Comparison of ENCODE assay signal across 7 cellular contexts in genomic region chr14:76926521-76927251, GRCh38.
A peak's percentile ranks its signal among the peaks of the same experiment; 100 is the strongest.
DNase-seq lines count a peak whose midpoint lies in the region; ATAC-seq and TF ChIP-seq lines count a peak whose summit lies in the region.

No MANE protein-coding gene starts in this region.

- H3K4me1 Mint-ChIP-seq in activated CD8-positive, alpha-beta T cell treated with anti-CD3 and anti-CD28 coated beads for 36 hours (ENCODE audit: low read depth): peaks cover 70% of the 10 kb centered on the region

- intact Hi-C loops in activated CD8-positive, alpha-beta T cell treated with anti-CD3 and anti-CD28 coated beads for 36 hours (cut with micrococcal nuclease): no loop called here

- H3K36me3 ChIP-seq in KMS-11 (ENCODE audit: insufficient read depth) (no peaks in the 10 kb centered on the region), smooth muscle cell (ENCODE audit: low read depth) (no peaks in the 10 kb centered on the region)

- H3K9me3 ChIP-seq in smooth muscle cell (replicated peaks; ENCODE audit: low read depth): no peaks in the 10 kb centered on the region

- no peaks in the 10 kb centered on the region for H3K27me3 Mint-ChIP-seq in activated CD8-positive, alpha-beta T cell treated with anti-CD3 and anti-CD28 coated beads for 36 hours

- H3K27ac Mint-ChIP-seq in activated CD8-positive, alpha-beta T cell treated with anti-CD3 and anti-CD28 coated beads for 36 hours: no peak overlapping the region

- 78% methylated on average over 7 of the region's 7 CpGs for WGBS in smooth muscle cell (ENCODE audit: low lambda C conversion rate)

- CTCF ChIA-PET in activated CD8-positive, alpha-beta T cell treated with anti-CD3 and anti-CD28 coated beads for 36 hours (lab: Charles Lee): interaction anchor here (0.8 to 1.6 kb wide), 4 partner anchors 13 to 127 kb away, joined by 3 to 5 read pairs (median 4); no protein-coding TSS in a partner anchor

- TF ChIP-seq CTCF in KMS-11 (conservative IDR thresholded peaks at IDR 0.05; ENCODE audit: low read depth, low read length): no peak
- TF ChIP-seq CTCF in activated CD8-positive, alpha-beta T cell treated with anti-CD3 and anti-CD28 coated beads for 36 hours (IDR thresholded peaks at IDR 0.05): no peak
- TF ChIP-seq CTCF in fibroblast of the aortic adventitia (IDR thresholded peaks at IDR 0.05; ENCODE audit: insufficient read depth, low read length): no peak
- no peak for TF ChIP-seq CTCF in smooth muscle cell (IDR thresholded peaks at IDR 0.05; ENCODE audit: borderline replicate concordance, insufficient read depth, poor library complexity, severe bottlenecking)

- H3K36me3 Mint-ChIP-seq in activated CD8-positive, alpha-beta T cell treated with anti-CD3 and anti-CD28 coated beads for 36 hours (ENCODE audit: low read depth): no peaks in the 10 kb centered on the region

- no peak overlapping the region for H2AFZ ChIP-seq in KMS-11 (ENCODE audit: low read depth)
- H2AFZ ChIP-seq in smooth muscle cell (ENCODE audit: low read depth): no peak overlapping the region

- POLR2A ChIA-PET in activated CD8-positive, alpha-beta T cell treated with anti-CD3 and anti-CD28 coated beads for 36 hours (lab: Charles Lee): interaction anchor here (2.1 kb wide), 1 partner anchor 9 kb away, joined by 7 read pairs; no protein-coding TSS in a partner anchor

- H3K4me3 ChIP-seq in KMS-11 (IDR thresholded peaks at IDR 0.05; ENCODE audit: insufficient read depth, low read depth, low read length) (no peak overlapping the region), fibroblast of the aortic adventitia (ENCODE audit: low read depth, low read length) (no peak overlapping the region), smooth muscle cell (no peak overlapping the region)

- no peaks in the 10 kb centered on the region for H3K27me3 ChIP-seq in KMS-11 (ENCODE audit: insufficient read depth, low read depth)
- no peaks in the 10 kb centered on the region for H3K27me3 ChIP-seq in smooth muscle cell (ENCODE audit: low read depth)

- H3K4me1 ChIP-seq in KMS-11 (ENCODE audit: low read depth, poor library complexity, severe bottlenecking): peaks cover 62% of the 10 kb centered on the region
- peaks cover 38% of the 10 kb centered on the region for H3K4me1 ChIP-seq in smooth muscle cell (ENCODE audit: low read depth)

- H3K27ac ChIP-seq in KMS-11 (no peak overlapping the region), smooth muscle cell (ENCODE audit: low read depth) (peak overlapping the region; percentile 78)

- peaks cover 13% of the 10 kb centered on the region for H3F3A ChIP-seq in smooth muscle cell (ENCODE audit: low read depth)

- H3K4me2 ChIP-seq in KMS-11 (0 out of 2 replicates have a peak overlapping the region, but pooled peaks have one; percentile 0), smooth muscle cell (peak overlapping the region; percentile 21)

- no peak overlapping the region for H3K4me3 Mint-ChIP-seq in activated CD8-positive, alpha-beta T cell treated with anti-CD3 and anti-CD28 coated beads for 36 hours

- H3K9me3 Mint-ChIP-seq in activated CD8-positive, alpha-beta T cell treated with anti-CD3 and anti-CD28 coated beads for 36 hours: no peaks in the 10 kb centered on the region

- H3K79me2 ChIP-seq in KMS-11 (ENCODE audit: insufficient read depth, low read depth) (no peaks in the 10 kb centered on the region), smooth muscle cell (ENCODE audit: low read depth) (no peaks in the 10 kb centered on the region)

- no peak overlapping the region for H3K9ac ChIP-seq in KMS-11
- peak overlapping the region; percentile 34 for H3K9ac ChIP-seq in smooth muscle cell (ENCODE audit: low read depth)

- peak; percentile 62 for ATAC-seq in GM18907 (IDR thresholded peaks at IDR 0.05; ENCODE audit: unreplicated experiment)
- peak; percentile 71 for ATAC-seq in activated CD8-positive, alpha-beta T cell treated with anti-CD3 and anti-CD28 coated beads for 36 hours
- ATAC-seq in GM21447 (IDR thresholded peaks at IDR 0.05; ENCODE audit: unreplicated experiment): no peak

- no peaks in the 10 kb centered on the region for H4K20me1 ChIP-seq in KMS-11 (ENCODE audit: insufficient read depth)
- H4K20me1 ChIP-seq in smooth muscle cell (ENCODE audit: low read depth): no peaks in the 10 kb centered on the region

- DNase-seq in activated CD8-positive, alpha-beta T cell treated with anti-CD3 and anti-CD28 coated beads for 36 hours: peak; percentile 77
- DNase-seq in fibroblast of the aortic adventitia (ENCODE audit: low read depth) (peak; percentile 84), smooth muscle cell (lab: John Stamatoyannopoulos, UW; ENCODE audit: unreplicated experiment) (no peak), NCI-H128 (lab: John Stamatoyannopoulos, UW; ENCODE audit: unreplicated experiment) (no peak)

Comparison
In these comparisons a context has a peak if more than half of its experiments do, and no peak if none do; other contexts are left out.
1. DNase-seq: peak in activated CD8-positive, alpha-beta T cell treated with anti-CD3 and anti-CD28 coated beads for 36 hours (single experiment) and fibroblast of the aortic adventitia (single experiment); none in smooth muscle cell (single experiment) and NCI-H128 (single experiment).